In the genomic region with DNA sequence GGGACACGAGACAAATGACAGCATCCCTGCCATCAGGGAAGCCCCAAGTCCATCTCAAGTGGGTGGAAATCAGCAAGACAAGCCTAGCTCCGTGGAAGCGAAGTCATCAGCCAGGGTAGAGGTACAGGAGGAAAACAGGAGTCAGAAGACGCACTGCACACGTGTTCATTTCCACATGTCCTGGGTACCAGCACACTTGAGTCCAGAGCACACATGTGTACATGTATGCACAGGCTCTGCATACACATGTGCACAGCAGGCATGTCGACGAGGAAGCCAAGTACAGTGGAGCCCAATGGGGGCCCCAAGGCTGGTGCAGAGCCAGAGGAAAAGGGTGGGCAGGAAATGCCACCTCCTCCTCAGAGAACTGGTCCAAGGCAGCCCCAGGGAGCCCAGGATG, we compare ENCODE assay signal across 23 cellular contexts.
"Had no signal": no experiment of that assay in that cellular context is flagged by ENCODE, and none has a peak within 500 bp of the region (broad histone marks: within the 10 kb centered on the region; RNA-seq: fewer than 3 reads in every experiment).

No MANE protein-coding gene starts in this region.

- H3K36me3 Mint-ChIP-seq: natural killer cell treated with Interleukin-12 subunit alpha and Interleukin-12 subunit beta and Interleukin-15 and Interleukin-18, amount 100 ng/mL, for 72 hours; stimulated activated naive B cell treated with anti-CD40 and anti-IgM and Interleukin-4, amounts not matched to agents 10 μg/mL and 1 μg/mL and 100 μg/mL, for 72 hours had no signal

- FAIRE-seq: kidney had no signal

- H3K36me3 ChIP-seq: esophagus squamous epithelium, sigmoid colon, tibial nerve, upper lobe of right lung, vagina had no signal

- H3K79me2 ChIP-seq: hepatocyte had no signal

- H3K4me1 Mint-ChIP-seq: stimulated activated naive B cell treated with anti-CD40 and anti-IgM and Interleukin-4, amounts not matched to agents 10 μg/mL and 1 μg/mL and 100 μg/mL, for 72 hours; stimulated activated naive CD8-positive, alpha-beta T cell treated with anti-CD3 and anti-CD28 coated beads, Interleukin-15, amount 100 ng/mL, for 72 hours had no signal

- H3K4me3 ChIP-seq: esophagus squamous epithelium, hepatocyte, lung, psoas muscle, sigmoid colon, skin epidermis, testis, tibial nerve, upper lobe of right lung, vagina had no signal

- H3K27ac Mint-ChIP-seq: natural killer cell treated with Interleukin-12 subunit alpha and Interleukin-12 subunit beta and Interleukin-15 and Interleukin-18, amount 100 ng/mL, for 72 hours; stimulated activated naive B cell treated with anti-CD40 and anti-IgM and Interleukin-4, amounts not matched to agents 10 μg/mL and 1 μg/mL and 100 μg/mL, for 72 hours had no signal

- H3K27ac ChIP-seq: esophagus squamous epithelium, hepatocyte, psoas muscle, sigmoid colon, skin epidermis, testis, tibial nerve, upper lobe of right lung, vagina had no signal

- ATAC-seq: left cardiac atrium; left ventricle myocardium superior; natural killer cell treated with Interleukin-12 subunit alpha and Interleukin-12 subunit beta and Interleukin-15 and Interleukin-18, amount 100 ng/mL, for 72 hours; psoas muscle; stimulated activated naive B cell treated with anti-CD40 and anti-IgM and Interleukin-4, amounts not matched to agents 10 μg/mL and 1 μg/mL and 100 μg/mL, for 72 hours; stimulated activated naive CD8-positive, alpha-beta T cell treated with anti-CD3 and anti-CD28 coated beads, Interleukin-15, amount 100 ng/mL, for 72 hours; upper lobe of right lung had no signal

- H3K4me1 ChIP-seq: vagina had no signal

- H3K27me3 ChIP-seq: esophagus squamous epithelium, hepatocyte, sigmoid colon, testis, tibial nerve, upper lobe of right lung, vagina had no signal

- DNase-seq: effector memory CD4-positive, alpha-beta T cell; esophagus squamous epithelium; foreskin fibroblast; head of caudate nucleus; kidney; left cardiac atrium; left ventricle myocardium superior; mesenchymal stem cell; midbrain; psoas muscle; sigmoid colon; stimulated activated CD4-positive, alpha-beta T cell treated with anti-CD3 and anti-CD28 coated beads, Interleukin-2, amount 100 ng/mL, for 24 hours; stimulated activated CD4-positive, alpha-beta T cell treated with anti-CD3 and anti-CD28 coated beads, Interleukin-4, amount 100 ng/mL, for 4 hours; stimulated activated naive B cell treated with anti-CD40 and anti-IgM and Interleukin-4, amounts not matched to agents 10 μg/mL and 1 μg/mL and 100 μg/mL, for 72 hours; stimulated activated naive CD8-positive, alpha-beta T cell treated with anti-CD3 and anti-CD28 coated beads, Interleukin-15, amount 100 ng/mL, for 72 hours; testis; upper lobe of right lung had no signal

- H3K4me3 Mint-ChIP-seq: natural killer cell treated with Interleukin-12 subunit alpha and Interleukin-12 subunit beta and Interleukin-15 and Interleukin-18, amount 100 ng/mL, for 72 hours; stimulated activated naive B cell treated with anti-CD40 and anti-IgM and Interleukin-4, amounts not matched to agents 10 μg/mL and 1 μg/mL and 100 μg/mL, for 72 hours; stimulated activated naive CD8-positive, alpha-beta T cell treated with anti-CD3 and anti-CD28 coated beads, Interleukin-15, amount 100 ng/mL, for 72 hours had no signal

- H3K27me3 Mint-ChIP-seq: natural killer cell treated with Interleukin-12 subunit alpha and Interleukin-12 subunit beta and Interleukin-15 and Interleukin-18, amount 100 ng/mL, for 72 hours; stimulated activated naive B cell treated with anti-CD40 and anti-IgM and Interleukin-4, amounts not matched to agents 10 μg/mL and 1 μg/mL and 100 μg/mL, for 72 hours; stimulated activated naive CD8-positive, alpha-beta T cell treated with anti-CD3 and anti-CD28 coated beads, Interleukin-15, amount 100 ng/mL, for 72 hours had no signal

- H2AFZ ChIP-seq: hepatocyte had no signal

- H3K9me3 ChIP-seq: esophagus squamous epithelium, psoas muscle, sigmoid colon, testis, tibial nerve, upper lobe of right lung, vagina had no signal

- H3K9me3 Mint-ChIP-seq: natural killer cell treated with Interleukin-12 subunit alpha and Interleukin-12 subunit beta and Interleukin-15 and Interleukin-18, amount 100 ng/mL, for 72 hours; stimulated activated naive CD8-positive, alpha-beta T cell treated with anti-CD3 and anti-CD28 coated beads, Interleukin-15, amount 100 ng/mL, for 72 hours had no signal

- H3K4me2 ChIP-seq: hepatocyte had no signal
